Comparison of ENCODE assay signal across 15 cellular contexts in genomic region chr5:171920765-171921391, GRCh38.
DNase-seq lines count a peak whose midpoint lies in the region; ATAC-seq and TF ChIP-seq lines count a peak whose summit lies in the region.
"Had no signal": no experiment of that assay in that cellular context is flagged by ENCODE, and none has a peak within 500 bp of the region (broad histone marks: within the 10 kb centered on the region; RNA-seq: fewer than 3 reads in every experiment).

No MANE protein-coding gene starts in this region.

- H3K36me3 ChIP-seq in GM23338 (ENCODE audit: insufficient read depth), result no peaks in the 10 kb centered on the region

- no peak overlapping the region for H3K27ac ChIP-seq in CD4-positive, alpha-beta T cell (ENCODE audit: low read depth, low read length)
- no peak overlapping the region for H3K27ac ChIP-seq in GM23338 (ENCODE audit: low read depth)

- H3K4me3 ChIP-seq in GM23338, result no peak overlapping the region

- peaks cover 48% of the 10 kb centered on the region for H4K20me1 ChIP-seq in GM23338 (replicated peaks; ENCODE audit: insufficient read depth)

- peaks cover 39% of the 10 kb centered on the region for H3K4me1 ChIP-seq in GM23338 (ENCODE audit: insufficient read depth)

- H3K27ac Mint-ChIP-seq in CD4-positive, alpha-beta T cell, result peak overlapping the region; percentile 37
- peak overlapping the region; percentile 33; the same call in 1 of the 2 replicates for H3K27ac Mint-ChIP-seq in GM23338
- peak overlapping the region; percentile 17 to 20 for H3K27ac Mint-ChIP-seq in T-cell
- peak overlapping the region in 5 of 6 donors; percentile 3 to 77 (median 63) for H3K27ac Mint-ChIP-seq in naive B cell
- H3K27ac Mint-ChIP-seq: CD14-positive monocyte had no signal

- no peaks in the 10 kb centered on the region for H3K36me3 Mint-ChIP-seq in CD4-positive, alpha-beta T cell (ENCODE audit: low read depth)
- H3K36me3 Mint-ChIP-seq in GM23338 (ENCODE audit: low read depth) (peaks cover 22% of the 10 kb centered on the region), T-cell (peaks cover 2% of the 10 kb centered on the region), naive B cell (no peaks in the 10 kb centered on the region)

- intact Hi-C loops in CD4-positive, alpha-beta T cell (cut with DNase I, micrococcal nuclease), result no loop called here

- peaks cover 98% of the 10 kb centered on the region for H3K79me2 ChIP-seq in GM23338 (replicated peaks; ENCODE audit: insufficient read depth)

- H3K27me3 Mint-ChIP-seq in CD4-positive, alpha-beta T cell, result no peaks in the 10 kb centered on the region
- H3K27me3 Mint-ChIP-seq in GM23338 (ENCODE audit: insufficient read depth, low read depth, poor library complexity) (peaks cover 5% of the 10 kb centered on the region), T-cell (no peaks in the 10 kb centered on the region), naive B cell (no peaks in the 10 kb centered on the region)

- H3K4me2 ChIP-seq in GM23338, result no peak overlapping the region

- no peaks in the 10 kb centered on the region for H3K9me3 ChIP-seq in CD4-positive, alpha-beta T cell (ENCODE audit: control insufficient read depth, low read length)

- H3K9me2 ChIP-seq in GM23338 (ENCODE audit: insufficient read depth), result no peaks in the 10 kb centered on the region

- POLR2A ChIA-PET in CD4-positive, alpha-beta T cell (lab: Charles Lee), result interaction anchor here (0.7 kb wide), 1 partner anchor 17 kb away, joined by 5 read pairs; no protein-coding TSS in a partner anchor
- POLR2A ChIA-PET in T-cell (lab: Charles Lee), result no interaction called here

- H3K4me1 Mint-ChIP-seq in CD4-positive, alpha-beta T cell (ENCODE audit: low read depth), result peaks cover 49% of the 10 kb centered on the region
- H3K4me1 Mint-ChIP-seq in GM23338, result peaks cover 30% of the 10 kb centered on the region
- peaks cover 58 to 62% (median 61%) of the 10 kb centered on the region in 3 donors for H3K4me1 Mint-ChIP-seq in T-cell
- H3K4me1 Mint-ChIP-seq in naive B cell, result peaks cover 61 to 76% (median 73%) of the 10 kb centered on the region in 3 donors

- H3K4me3 Mint-ChIP-seq in CD4-positive, alpha-beta T cell, result no peak overlapping the region
- H3K4me3 Mint-ChIP-seq in GM23338, result no peak overlapping the region
- no peak overlapping the region for H3K4me3 Mint-ChIP-seq in T-cell
- no peak overlapping the region for H3K4me3 Mint-ChIP-seq in naive B cell
- H3K4me3 Mint-ChIP-seq: CD14-positive monocyte had no signal

- CTCF ChIA-PET in CD4-positive, alpha-beta T cell (lab: Charles Lee), result no interaction called here
- CTCF ChIA-PET in T-cell (lab: Charles Lee), result interaction anchor here (1.0 to 1.3 kb wide), 2 partner anchors 9 to 86 kb away, joined by 3 read pairs; partner anchors contain the start of gene FBXW11 (in 1 of the 2)

- no peak for ATAC-seq in CD4-positive, alpha-beta T cell (ENCODE audit: poor library complexity)
- ATAC-seq in GM23338 (no peak), T-cell (replicated peaks in 1 of 4) (no peak), naive B cell (ENCODE audit: low read depth in 2 of 2) (no peak), GM19467 (IDR thresholded peaks at IDR 0.05; ENCODE audit: unreplicated experiment) (no peak)

- no peak overlapping the region for H2AFZ ChIP-seq in GM23338

- H3F3A ChIP-seq in GM23338 (replicated peaks; ENCODE audit: low read depth), result no peaks in the 10 kb centered on the region

- no peaks in the 10 kb centered on the region for H3K9me3 Mint-ChIP-seq in CD4-positive, alpha-beta T cell
- H3K9me3 Mint-ChIP-seq in GM23338 (peaks cover 16% of the 10 kb centered on the region), T-cell (no peaks in the 10 kb centered on the region), naive B cell (peaks cover 0 to 6% (median 4%) of the 10 kb centered on the region in 7 donors)

- no peak for DNase-seq in CD4-positive, alpha-beta T cell
- DNase-seq in GM23338 (ENCODE audit: low spot score) (no peak), T-cell (no peak), naive B cell (no peak), SW 1271 (lab: John Stamatoyannopoulos, UW) (no peak), NCI-H69 (lab: John Stamatoyannopoulos, UW) (no peak)
- DNase-seq: COR-L47, KG1, NCI-H1048, NCI-H2081 treated with DMSO at 0.1 percent for 48 hours, NCI-H510A, RPMI8226, SIG-M5 had no signal

- H3K27me3 ChIP-seq in CD4-positive, alpha-beta T cell (ENCODE audit: control insufficient read depth, insufficient read depth, low read length), result no peaks in the 10 kb centered on the region
- no peaks in the 10 kb centered on the region for H3K27me3 ChIP-seq in GM23338 (ENCODE audit: insufficient read depth)

- no peak for TF ChIP-seq CTCF in CD4-positive, alpha-beta T cell (IDR thresholded peaks at IDR 0.05)
- no peak for TF ChIP-seq CTCF in GM23338 (conservative IDR thresholded peaks at IDR 0.05; ENCODE audit: low read depth in 2 of 2)

TF ChIP-seq in GM23338, 12 proteins besides CTCF, POLR2A, EP300 and RAD21 (continues in another document):
- TF ChIP-seq CREB1 (CRISPR knock-in tag; IDR thresholded peaks at IDR 0.05; ENCODE audit: low read depth) (no peak), EZH2phosphoT487 (IDR thresholded peaks at IDR 0.05; ENCODE audit: unreplicated experiment) (no peak), ZNF462 (CRISPR knock-in tag; IDR thresholded peaks at IDR 0.05) (no peak), ZNF114 (CRISPR knock-in tag; IDR thresholded peaks at IDR 0.05) (no peak)
